ENCODE assay signal across 9 cellular contexts in genomic region chr13:39527961-39528720, GRCh38.
A peak's percentile ranks its signal among the peaks of the same experiment; 100 is the strongest.
DNase-seq lines count a peak whose midpoint lies in the region; FAIRE-seq and TF ChIP-seq lines count a peak whose summit lies in the region.
"Had no signal": no experiment of that assay in that cellular context is flagged by ENCODE, and none has a peak within 500 bp of the region (broad histone marks: within the 10 kb centered on the region; RNA-seq: fewer than 3 reads in every experiment).

No MANE protein-coding gene starts in this region.

- H4K20me1 ChIP-seq in H1 (replicated peaks in 1 of 2; ENCODE audit: control insufficient read depth in 1 of 2, insufficient read depth in 2 of 2, low read length in 2 of 2), result no peaks in the 10 kb centered on the region

- no peaks in the 10 kb centered on the region; a peak in 1 of 8 replicates for H3K36me3 ChIP-seq in H1 (ENCODE audit: control insufficient read depth in 2 of 4, insufficient read depth in 4 of 4, low read length in 3 of 4)

- H3K4me1 ChIP-seq in H1 (replicated peaks in 1 of 4; ENCODE audit: control insufficient read depth in 3 of 4, insufficient read depth in 4 of 4, low read length in 3 of 4), result peaks cover 0 to 3% (median 0%) of the 10 kb centered on the region in 4 experiments; a peak in 1 of 7 replicates
- H3K4me1 ChIP-seq: Caco-2 had no signal

- no peak overlapping the region for H4K5ac ChIP-seq in H1 (ENCODE audit: insufficient read length, low read depth, low read length)

- no peak overlapping the region for H4K91ac ChIP-seq in H1 (replicated peaks; ENCODE audit: insufficient read length, low read length)

- TF ChIP-seq CTCF in AG09319 (IDR thresholded peaks at IDR 0.05; ENCODE audit: low read depth, low read length), result no peak
- no peak for TF ChIP-seq CTCF in H1 (IDR thresholded peaks at IDR 0.05; ENCODE audit: control extremely low read depth in 1 of 3, insufficient read depth in 1 of 3, low read depth in 1 of 3, low read length in 3 of 3)

- H2AFZ ChIP-seq in H1 (ENCODE audit: low read length), result no peak overlapping the region

- no peak overlapping the region for H3K23ac ChIP-seq in H1 (ENCODE audit: insufficient read length)

- TF ChIP-seq EP300 in H1 (IDR thresholded peaks at IDR 0.05; ENCODE audit: borderline replicate concordance in 1 of 2, low read depth in 2 of 2, low read length in 2 of 2), result no peak

- TF ChIP-seq RAD21 in H1 (IDR thresholded peaks at IDR 0.05 in 1 of 2, conservative IDR thresholded peaks at IDR 0.05 in 1 of 2; ENCODE audit: low read depth in 2 of 2, low read length in 2 of 2), result no peak

- no peak for FAIRE-seq in H1 (lab: Jason Lieb, UNC)

- no peak for TF ChIP-seq POLR2A in H1 (IDR thresholded peaks at IDR 0.05; ENCODE audit: control extremely low read depth in 1 of 2, low read depth in 2 of 2, low read length in 2 of 2)

- H4K8ac ChIP-seq in H1 (ENCODE audit: extremely low read depth, insufficient read depth, low read length), result no peak overlapping the region

- no peak overlapping the region for H2BK20ac ChIP-seq in H1 (ENCODE audit: low read length)

- CTCF ChIA-PET in H1 (lab: Charles Lee; ENCODE audit: partially characterized antibody), result interaction anchor here (0.6 to 1.9 kb wide), 4 partner anchors 9 to 532 kb away, joined by 3 to 15 read pairs (median 3); no protein-coding TSS in a partner anchor

- H3K4me2 ChIP-seq in H1 (ENCODE audit: insufficient read depth in 1 of 2, low read depth in 2 of 2, low read length in 2 of 2), result no peak overlapping the region

- H3K56ac ChIP-seq in H1 (replicated peaks; ENCODE audit: insufficient read length, low read depth, low read length), result peak overlapping the region; percentile 77

- no peak overlapping the region for H2BK5ac ChIP-seq in H1 (ENCODE audit: low read depth, low read length)

- H3K18ac ChIP-seq in H1 (ENCODE audit: extremely low read depth, low read length), result no peak overlapping the region

- H3K4ac ChIP-seq in H1 (replicated peaks; ENCODE audit: insufficient read length, low read depth, low read length), result no peak overlapping the region

- in situ Hi-C loops in KBM-7 (cut with MboI; ENCODE audit: low pct_unique_long_range_greater_than_20kb, low sequenced_read_pairs), result no loop called here

- H3K27ac ChIP-seq in H1 (ENCODE audit: low read depth, low read length), result no peak overlapping the region

- no peak overlapping the region for H2BK120ac ChIP-seq in H1 (replicated peaks; ENCODE audit: low read depth, low read length)

- H3K9ac ChIP-seq in H1 (replicated peaks in 1 of 4; ENCODE audit: extremely low read depth in 1 of 4, low read depth in 3 of 4, low read length in 3 of 4), result no peak overlapping the region

- POLR2A ChIA-PET in H1 (lab: Charles Lee; ENCODE audit: partially characterized antibody), result interaction anchor here (0.6 to 1.4 kb wide), 3 partner anchors 9 to 1052 kb away, joined by 3 to 5 read pairs (median 3); no protein-coding TSS in a partner anchor

- no peak overlapping the region for H3K14ac ChIP-seq in H1 (ENCODE audit: insufficient read length)

- WGBS in H1 (ENCODE audit: extremely low coverage in 1 of 2, insufficient coverage in 1 of 2, insufficient read length in 1 of 2, insufficient replicate concordance in 2 of 2, low coverage in 1 of 2, low lambda C conversion rate in 2 of 2, missing lambda C conversion rate in 1 of 2), 2 experiments, result 90% methylated on average over 6 of the region's 6 CpGs; no CpG with 5 or more reads in 1 of the 2 experiments

- H3K27me3 ChIP-seq in H1 (replicated peaks in 1 of 4; ENCODE audit: control insufficient read depth in 3 of 4, extremely low read depth in 1 of 4, insufficient read depth in 3 of 4, low read length in 3 of 4), result no peaks in the 10 kb centered on the region

- no peak overlapping the region for H2BK15ac ChIP-seq in H1 (ENCODE audit: low read length)

- DNase-seq in AG09319 (ENCODE audit: extremely low read depth, low read depth) (peak; percentile 52), NCI-H460 (ENCODE audit: extremely low read depth, low read depth) (peak; percentile 56), H1 (ENCODE audit: low read depth in 1 of 2, low spot score in 2 of 2) (no peak), middle frontal gyrus (ENCODE audit: extremely low spot score, low spot score) (peak; percentile 37), T-helper 9 cell (no peak), NOMO-1 treated with dmso at 0.1 percent for 144 hours (lab: John Stamatoyannopoulos, UW; ENCODE audit: unreplicated experiment) (no peak), DMS53 (lab: John Stamatoyannopoulos, UW) (no peak), KBM-7 (no peak)
- DNase-seq: Caco-2 had no signal

- no peak overlapping the region for H3K4me3 ChIP-seq in H1 (ENCODE audit: extremely low read depth in 1 of 4, insufficient read depth in 2 of 4, low read depth in 3 of 4, low read length in 4 of 4)

- no peaks in the 10 kb centered on the region for H3K79me1 ChIP-seq in H1 (ENCODE audit: low read depth, low read length)

- no peaks in the 10 kb centered on the region for H3K79me2 ChIP-seq in H1 (ENCODE audit: control insufficient read depth in 1 of 2, insufficient read depth in 2 of 2, low read length in 2 of 2)

- no peaks in the 10 kb centered on the region for H3K9me3 ChIP-seq in H1 (ENCODE audit: insufficient read depth in 2 of 2, low read depth in 1 of 2, low read length in 1 of 2)
- H3K9me3 ChIP-seq: Caco-2 had no signal

- H2AK5ac ChIP-seq in H1 (ENCODE audit: low read depth, low read length), result no peak overlapping the region

- no peak overlapping the region for H2BK12ac ChIP-seq in H1 (ENCODE audit: low read depth, low read length)

- no peaks in the 10 kb centered on the region for H3K23me2 ChIP-seq in H1 (ENCODE audit: low read depth, low read length)

TF ChIP-seq in H1, 55 proteins besides CTCF, POLR2A, EP300 and RAD21:
- TF ChIP-seq KDM1A (IDR thresholded peaks at IDR 0.05; ENCODE audit: borderline replicate concordance, low read length), result no peak

Comparison
In these comparisons a context has a peak if more than half of its experiments do, and no peak if none do; other contexts are left out.
1. DNase-seq: peak in AG09319 (single experiment), NCI-H460 (single experiment) and middle frontal gyrus (single experiment); none in H1 (0 of 2), T-helper 9 cell (single experiment), NOMO-1 treated with dmso at 0.1 percent for 144 hours (single experiment), DMS53 (single experiment) and KBM-7 (single experiment).